20 cellular contexts compared by ENCODE assay signal in genomic region chr4:6458528-6458927, GRCh38. TPM values are rescaled to one million over a fixed set of nuclear protein-coding genes. Genes with fewer than 3 reads are reported as not detected.
A peak's percentile ranks its signal among the peaks of the same experiment; 100 is the strongest.
DNase-seq lines count a peak whose midpoint lies in the region; ATAC-seq and TF ChIP-seq lines count a peak whose summit lies in the region.
"Had no signal": no experiment of that assay in that cellular context is flagged by ENCODE, and none has a peak within 500 bp of the region (broad histone marks: within the 10 kb centered on the region; RNA-seq: fewer than 3 reads in every experiment).

No MANE protein-coding gene starts in this region.

- H2BK12ac ChIP-seq in neuronal stem cell (ENCODE audit: low read length), result no peak overlapping the region

- intact Hi-C loops in activated CD4-positive, alpha-beta T cell treated with anti-CD3 and anti-CD28 coated beads for 36 hours (cut with DNase I, micrococcal nuclease), result no loop called here

- H2BK5ac ChIP-seq in neuronal stem cell (ENCODE audit: low read length), result no peak overlapping the region

- peaks cover 0 to 3% of the 10 kb centered on the region in 2 donors for H3K9me3 ChIP-seq in neuronal stem cell (replicated peaks in 1 of 2; ENCODE audit: control insufficient read depth in 2 of 2, insufficient read depth in 1 of 2, low read depth in 1 of 2, low read length in 2 of 2)
- H3K9me3 ChIP-seq in suprapubic skin, result no peaks in the 10 kb centered on the region
- H3K9me3 ChIP-seq: BE2C had no signal

- no peak for TF ChIP-seq POLR2A in suprapubic skin (IDR thresholded peaks at IDR 0.05)

- no peaks in the 10 kb centered on the region for H3K79me1 ChIP-seq in neuronal stem cell (ENCODE audit: low read depth, low read length)

- H3K4me1 ChIP-seq in neuronal stem cell (ENCODE audit: control insufficient read depth in 2 of 2, insufficient read depth in 1 of 2, low read depth in 1 of 2, low read length in 2 of 2) (peaks cover 0 to 7% of the 10 kb centered on the region in 2 donors), suprapubic skin (no peaks in the 10 kb centered on the region)
- H3K4me1 ChIP-seq: BE2C had no signal

- H3K4me3 Mint-ChIP-seq in activated naive CD8-positive, alpha-beta T cell treated with anti-CD3 and anti-CD28 coated beads, Interleukin-2, amount 10 ng/mL, durations not matched to agents 7 days and 5 days, result no peak overlapping the region
- no peak overlapping the region for H3K4me3 Mint-ChIP-seq in activated naive CD8-positive, alpha-beta T cell treated with anti-CD3 and anti-CD28 coated beads for 36 hours
- H3K4me3 Mint-ChIP-seq in activated CD4-positive, alpha-beta T cell treated with anti-CD3 and anti-CD28 coated beads for 36 hours, result no peak overlapping the region
- H3K4me3 Mint-ChIP-seq: CD14-positive monocyte; CD4-positive, alpha-beta T cell had no signal

- H3K4me2 ChIP-seq in neuronal stem cell (ENCODE audit: insufficient read depth, low read length, poor library complexity, severe bottlenecking), result no peak overlapping the region
- H3K4me2 ChIP-seq: BLaER1 treated with 17β-estradiol and CSF1 and Interleukin-3, amounts not matched to agents 10 nM and 100 nM had no signal

- H4K8ac ChIP-seq in neuronal stem cell (ENCODE audit: low read depth, low read length), result no peak overlapping the region

- H3K4ac ChIP-seq in neuronal stem cell (ENCODE audit: low read length), result no peak overlapping the region

- H2BK15ac ChIP-seq in neuronal stem cell (ENCODE audit: low read length), result no peak overlapping the region

- H2AFZ ChIP-seq in neuronal stem cell (ENCODE audit: low read length), result no peak overlapping the region
- H2AFZ ChIP-seq: GM23248 had no signal

- no peak for ATAC-seq in activated naive CD8-positive, alpha-beta T cell treated with anti-CD3 and anti-CD28 coated beads, Interleukin-2, amount 10 ng/mL, durations not matched to agents 7 days and 5 days (ENCODE audit: low read depth)
- ATAC-seq in activated CD4-positive, alpha-beta T cell treated with anti-CD3 and anti-CD28 coated beads for 36 hours, result no peak
- no peak for ATAC-seq in HG03135 (IDR thresholded peaks at IDR 0.05; ENCODE audit: unreplicated experiment)

- peaks cover 0 to 22% (median 0%) of the 10 kb centered on the region in 3 experiments for H3K27me3 ChIP-seq in neuronal stem cell (ENCODE audit: control insufficient read depth in 3 of 3, insufficient read depth in 3 of 3, low read depth in 1 of 3, low read length in 3 of 3)
- H3K27me3 ChIP-seq in suprapubic skin, result peaks cover 20% of the 10 kb centered on the region
- H3K27me3 ChIP-seq: BE2C; BLaER1 treated with 17β-estradiol and CSF1 and Interleukin-3, amounts not matched to agents 10 nM and 100 nM had no signal

- H2AK5ac ChIP-seq in neuronal stem cell (ENCODE audit: low read depth, low read length), result no peak overlapping the region

- no peak overlapping the region for H3K14ac ChIP-seq in neuronal stem cell (ENCODE audit: low read length)

- H2BK120ac ChIP-seq in neuronal stem cell (ENCODE audit: low read depth, low read length), result no peak overlapping the region

- no peak for TF ChIP-seq CTCF in suprapubic skin (IDR thresholded peaks at IDR 0.05)

- H3K9ac ChIP-seq in neuronal stem cell (ENCODE audit: low read depth, low read length, poor library complexity), result no peak overlapping the region
- H3K9ac ChIP-seq: BLaER1 treated with 17β-estradiol and CSF1 and Interleukin-3, amounts not matched to agents 10 nM and 100 nM; GM23248 had no signal

- H3K36me3 Mint-ChIP-seq in activated naive CD8-positive, alpha-beta T cell treated with anti-CD3 and anti-CD28 coated beads, Interleukin-2, amount 10 ng/mL, durations not matched to agents 7 days and 5 days, result no peaks in the 10 kb centered on the region
- H3K36me3 Mint-ChIP-seq in activated naive CD8-positive, alpha-beta T cell treated with anti-CD3 and anti-CD28 coated beads for 36 hours, result no peaks in the 10 kb centered on the region
- H3K36me3 Mint-ChIP-seq in activated CD4-positive, alpha-beta T cell treated with anti-CD3 and anti-CD28 coated beads for 36 hours (ENCODE audit: low read depth), result no peaks in the 10 kb centered on the region
- H3K36me3 Mint-ChIP-seq: CD14-positive monocyte had no signal

- no peaks in the 10 kb centered on the region for H3K36me3 ChIP-seq in neuronal stem cell (replicated peaks in 1 of 2; ENCODE audit: control insufficient read depth in 2 of 2, insufficient read depth in 2 of 2, low read length in 2 of 2)
- H3K36me3 ChIP-seq in suprapubic skin, result no peaks in the 10 kb centered on the region
- H3K36me3 ChIP-seq: BE2C; BLaER1 treated with 17β-estradiol and CSF1 and Interleukin-3, amounts not matched to agents 10 nM and 100 nM had no signal

- H3K9me3 Mint-ChIP-seq in activated naive CD8-positive, alpha-beta T cell treated with anti-CD3 and anti-CD28 coated beads, Interleukin-2, amount 10 ng/mL, durations not matched to agents 7 days and 5 days, result no peaks in the 10 kb centered on the region
- peaks cover 6% of the 10 kb centered on the region for H3K9me3 Mint-ChIP-seq in activated naive CD8-positive, alpha-beta T cell treated with anti-CD3 and anti-CD28 coated beads for 36 hours
- H3K9me3 Mint-ChIP-seq in activated CD4-positive, alpha-beta T cell treated with anti-CD3 and anti-CD28 coated beads for 36 hours (ENCODE audit: low read depth), result peaks cover 10% of the 10 kb centered on the region

- DNase-seq in activated naive CD8-positive, alpha-beta T cell treated with anti-CD3 and anti-CD28 coated beads, Interleukin-2, amount 10 ng/mL, durations not matched to agents 7 days and 5 days, result peak; percentile 3
- no peak for DNase-seq in activated naive CD8-positive, alpha-beta T cell treated with anti-CD3 and anti-CD28 coated beads for 36 hours
- no peak for DNase-seq in neuronal stem cell (ENCODE audit: low spot score)
- DNase-seq in suprapubic skin (ENCODE audit: low spot score in 2 of 2), result peak; percentile 32 to 43
- no peak for DNase-seq in activated CD4-positive, alpha-beta T cell treated with anti-CD3 and anti-CD28 coated beads for 36 hours
- DNase-seq: AML-193; BE2C; Calu3; CD4-positive, alpha-beta T cell; COR-L47; DMS53; DMS79 treated with DMSO at 0.1 percent for 48 hours; GF-D8; GM23248; H7; HCEC 1CT had no signal

- POLR2A ChIA-PET in activated naive CD8-positive, alpha-beta T cell treated with anti-CD3 and anti-CD28 coated beads, Interleukin-2, amount 10 ng/mL, durations not matched to agents 7 days and 5 days (lab: Charles Lee), result no interaction called here
- POLR2A ChIA-PET in activated CD4-positive, alpha-beta T cell treated with anti-CD3 and anti-CD28 coated beads for 36 hours (lab: Charles Lee), result no interaction called here

- CTCF ChIA-PET in activated CD4-positive, alpha-beta T cell treated with anti-CD3 and anti-CD28 coated beads for 36 hours (lab: Charles Lee), result no interaction called here

- no peak overlapping the region for H3K27ac Mint-ChIP-seq in activated naive CD8-positive, alpha-beta T cell treated with anti-CD3 and anti-CD28 coated beads, Interleukin-2, amount 10 ng/mL, durations not matched to agents 7 days and 5 days
- H3K27ac Mint-ChIP-seq in activated naive CD8-positive, alpha-beta T cell treated with anti-CD3 and anti-CD28 coated beads for 36 hours, result no peak overlapping the region
- H3K27ac Mint-ChIP-seq in activated CD4-positive, alpha-beta T cell treated with anti-CD3 and anti-CD28 coated beads for 36 hours, result no peak overlapping the region
- H3K27ac Mint-ChIP-seq: CD14-positive monocyte; CD4-positive, alpha-beta T cell had no signal

- TF ChIP-seq EP300 in suprapubic skin (IDR thresholded peaks at IDR 0.05), result no peak

- H3K23ac ChIP-seq in neuronal stem cell (ENCODE audit: low read depth, low read length, poor library complexity), result no peak overlapping the region

- peaks cover 5% of the 10 kb centered on the region for H3K27me3 Mint-ChIP-seq in activated naive CD8-positive, alpha-beta T cell treated with anti-CD3 and anti-CD28 coated beads, Interleukin-2, amount 10 ng/mL, durations not matched to agents 7 days and 5 days
- H3K27me3 Mint-ChIP-seq in activated naive CD8-positive, alpha-beta T cell treated with anti-CD3 and anti-CD28 coated beads for 36 hours, result peaks cover 25% of the 10 kb centered on the region
- H3K27me3 Mint-ChIP-seq in activated CD4-positive, alpha-beta T cell treated with anti-CD3 and anti-CD28 coated beads for 36 hours, result peaks cover 30% of the 10 kb centered on the region

- H3K27ac ChIP-seq in neuronal stem cell (replicated peaks; ENCODE audit: low read length) (no peak overlapping the region), suprapubic skin (no peak overlapping the region)
- H3K27ac ChIP-seq: 22Rv1; BLaER1 treated with 17β-estradiol and CSF1 and Interleukin-3, amounts not matched to agents 10 nM and 100 nM; GM23248 had no signal

- no peaks in the 10 kb centered on the region for H3K4me1 Mint-ChIP-seq in activated naive CD8-positive, alpha-beta T cell treated with anti-CD3 and anti-CD28 coated beads, Interleukin-2, amount 10 ng/mL, durations not matched to agents 7 days and 5 days
- no peaks in the 10 kb centered on the region for H3K4me1 Mint-ChIP-seq in activated naive CD8-positive, alpha-beta T cell treated with anti-CD3 and anti-CD28 coated beads for 36 hours
- no peaks in the 10 kb centered on the region for H3K4me1 Mint-ChIP-seq in activated CD4-positive, alpha-beta T cell treated with anti-CD3 and anti-CD28 coated beads for 36 hours
- H3K4me1 Mint-ChIP-seq: CD14-positive monocyte had no signal

- H3K18ac ChIP-seq in neuronal stem cell (ENCODE audit: low read length), result no peak overlapping the region

- no CpG with 5 or more reads among the region's 2 CpGs for WGBS in neuronal stem cell (ENCODE audit: extremely low coverage in 2 of 2, insufficient read length in 2 of 2, insufficient replicate concordance in 1 of 2), 2 donors
- WGBS in suprapubic skin, result no CpG with 5 or more reads among the region's 2 CpGs

- H3K4me3 ChIP-seq in neuronal stem cell (ENCODE audit: low read length in 2 of 2) (no peak overlapping the region), suprapubic skin (no peak overlapping the region)
- H3K4me3 ChIP-seq: BLaER1 treated with 17β-estradiol and CSF1 and Interleukin-3, amounts not matched to agents 10 nM and 100 nM; GM23248 had no signal

- H4K91ac ChIP-seq in neuronal stem cell (ENCODE audit: low read depth, low read length, poor library complexity), result peak overlapping the region; percentile 59

RNA-seq across cellular contexts. Expression of gene PPP2R2C, which starts 13.9 kb away (rescaled TPM):
- total RNA-seq in activated naive CD8-positive, alpha-beta T cell treated with anti-CD3 and anti-CD28 coated beads, Interleukin-2, amount 10 ng/mL, durations not matched to agents 7 days and 5 days, result not detected
- total RNA-seq in activated naive CD8-positive, alpha-beta T cell treated with anti-CD3 and anti-CD28 coated beads for 36 hours, result not detected
- 3.3 TPM for polyA plus RNA-seq in neuronal stem cell (2013, experiment 1 of 2)
- polyA plus RNA-seq in neuronal stem cell (2013, experiment 2 of 2), result 3.1 TPM
- total RNA-seq in suprapubic skin, result 10 to 100 TPM; 42.5 to 81.5 (median 61.0) TPM
- total RNA-seq in activated CD4-positive, alpha-beta T cell treated with anti-CD3 and anti-CD28 coated beads for 36 hours, result under 1 TPM in 1 of 2 experiments, not detected in 1; 0.12 TPM
- total RNA-seq: CD4-positive, alpha-beta T cell; GM23248 had no signal
- polyA plus RNA-seq: CD14-positive monocyte, GM23248 had no signal

Comparison
In these comparisons a context has a peak if more than half of its experiments do, and no peak if none do; other contexts are left out.
1. DNase-seq: peak in activated naive CD8-positive, alpha-beta T cell treated with anti-CD3 and anti-CD28 coated beads, Interleukin-2, amount 10 ng/mL, durations not matched to agents 7 days and 5 days (single experiment) and suprapubic skin (2 of 2); none in activated naive CD8-positive, alpha-beta T cell treated with anti-CD3 and anti-CD28 coated beads for 36 hours (single experiment), neuronal stem cell (single experiment) and activated CD4-positive, alpha-beta T cell treated with anti-CD3 and anti-CD28 coated beads for 36 hours (single experiment).
2. RNA of gene PPP2R2C, which starts 13.9 kb away (total RNA-seq): 42.5 to 81.5 TPM in suprapubic skin; not detected in activated naive CD8-positive, alpha-beta T cell treated with anti-CD3 and anti-CD28 coated beads, Interleukin-2, amount 10 ng/mL, durations not matched to agents 7 days and 5 days, 0.12 TPM in activated CD4-positive, alpha-beta T cell treated with anti-CD3 and anti-CD28 coated beads for 36 hours and not detected in activated naive CD8-positive, alpha-beta T cell treated with anti-CD3 and anti-CD28 coated beads for 36 hours; every median in the first group is over 10 times any median in the second.